Comparison of ENCODE assay signal across 26 cellular contexts in the genomic region with DNA sequence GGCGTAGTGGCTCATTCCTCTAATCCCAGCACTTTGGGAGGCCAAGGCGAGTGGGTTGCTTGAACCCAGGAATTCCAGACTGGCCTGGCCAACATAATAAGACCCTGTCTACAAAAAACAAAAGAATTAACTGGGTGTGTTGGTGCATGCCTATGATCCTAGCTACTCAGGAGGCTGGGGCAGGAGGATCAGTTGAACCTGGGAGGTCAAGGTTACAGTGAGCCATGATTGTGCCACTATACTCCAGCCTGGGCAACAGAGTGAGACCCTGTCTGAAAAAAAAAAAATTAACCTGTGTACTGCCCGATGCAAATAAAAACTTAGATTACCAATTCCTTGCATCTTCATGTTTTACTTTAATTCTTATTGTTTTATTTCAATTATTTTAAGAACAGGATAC.
"Had no signal": no experiment of that assay in that cellular context is flagged by ENCODE, and none has a peak within 500 bp of the region (broad histone marks: within the 10 kb centered on the region; RNA-seq: fewer than 3 reads in every experiment).

No MANE protein-coding gene starts in this region.

- H3K4me1 Mint-ChIP-seq: mesothelial cell of epicardium had no signal

- H3K4me3 Mint-ChIP-seq: mesothelial cell of epicardium had no signal

- H3K27ac ChIP-seq: coronary artery, dorsolateral prefrontal cortex, epithelial cell of prostate, esophagus squamous epithelium, gastrocnemius medialis, heart right ventricle, left lung, lower lobe of right lung had no signal

- H3K27me3 ChIP-seq: dorsolateral prefrontal cortex, esophagus squamous epithelium, gastrocnemius medialis, heart right ventricle, left lung had no signal

- H3K9me3 Mint-ChIP-seq: mesothelial cell of epicardium had no signal

- H3K9me3 ChIP-seq: esophagus squamous epithelium, gastrocnemius medialis, heart right ventricle, left lung, lower lobe of right lung, mucosa of descending colon had no signal

- ATAC-seq: esophagus mucosa, gastrocnemius medialis, heart right ventricle, left cardiac atrium, left lung, left ventricle myocardium superior, lower lobe of right lung, mucosa of descending colon had no signal

- H3K4me3 ChIP-seq: coronary artery, dorsolateral prefrontal cortex, esophagus squamous epithelium, gastrocnemius medialis, heart right ventricle, left lung, lower lobe of right lung, mucosa of descending colon had no signal

- DNase-seq: dermis blood vessel endothelial cell; dorsolateral prefrontal cortex; effector CD4-positive, alpha-beta T cell; effector memory CD4-positive, alpha-beta T cell; erythroblast; esophagus squamous epithelium; foreskin fibroblast; foreskin melanocyte; gastrocnemius medialis; glutamatergic neuron; head of caudate nucleus; heart right ventricle; hippocampal formation; left cardiac atrium; left lung; left ventricle myocardium superior; lower lobe of right lung; mesenchymal stem cell; mucosa of descending colon had no signal

- H3K27ac Mint-ChIP-seq: mesothelial cell of epicardium had no signal

- H3K36me3 ChIP-seq: gastrocnemius medialis, heart right ventricle, left lung, lower lobe of right lung had no signal

- FAIRE-seq: colon, islet of Langerhans, keratinocyte had no signal

- H3K4me1 ChIP-seq: esophagus squamous epithelium, gastrocnemius medialis, heart right ventricle, left lung, lower lobe of right lung had no signal
